ENCODE assay signal across 8 cellular contexts in genomic region chr5:80082731-80083114, GRCh38. TPM values are rescaled to one million over a fixed set of nuclear protein-coding genes. Genes with fewer than 3 reads are reported as not detected.
DNase-seq lines count a peak whose midpoint lies in the region; ATAC-seq and TF ChIP-seq lines count a peak whose summit lies in the region.

No MANE protein-coding gene starts in this region.

- H3K27me3 ChIP-seq in BLaER1 treated with 17β-estradiol and CSF1 and Interleukin-3, amounts not matched to agents 10 nM and 100 nM, result no peaks in the 10 kb centered on the region
- H3K27me3 ChIP-seq in NT2/D1 (ENCODE audit: insufficient read depth, insufficient read length) (no peaks in the 10 kb centered on the region), ovary (no peaks in the 10 kb centered on the region)

- intact Hi-C loops in ovary (cut with DNase I), result loop anchor here in 1 of 4 donors (10.0 kb wide), 1 partner anchor 518 kb away; no protein-coding TSS in a partner anchor

- H3K9me3 ChIP-seq in BLaER1 treated with 17β-estradiol and CSF1 and Interleukin-3, amounts not matched to agents 10 nM and 100 nM (replicated peaks in 1 of 11), result peaks cover 0 to 4% (median 0%) of the 10 kb centered on the region in 11 experiments; a peak in 1 of 22 replicates
- no peaks in the 10 kb centered on the region for H3K9me3 ChIP-seq in NT2/D1 (ENCODE audit: insufficient read depth, low read length)
- no peaks in the 10 kb centered on the region for H3K9me3 ChIP-seq in ovary

- TF ChIP-seq POLR2A in ovary (IDR thresholded peaks at IDR 0.05), result no peak

- TF ChIP-seq EP300 in ovary (IDR thresholded peaks at IDR 0.05), result no peak

- peak overlapping the region; percentile 55 to 80 (median 65); a peak in 21 of 22 replicates for H3K4me2 ChIP-seq in BLaER1 treated with 17β-estradiol and CSF1 and Interleukin-3, amounts not matched to agents 10 nM and 100 nM

- H3K4me3 ChIP-seq in BLaER1 treated with 17β-estradiol and CSF1 and Interleukin-3, amounts not matched to agents 10 nM and 100 nM, result peak overlapping the region in 6 of 10 experiments; percentile 15 to 60 (median 46); a peak in 10 of 20 replicates
- no peak overlapping the region for H3K4me3 ChIP-seq in NT2/D1 (ENCODE audit: insufficient read length, low read depth)
- peak overlapping the region; percentile 9 for H3K4me3 ChIP-seq in ovary
- H3K4me3 ChIP-seq in urinary bladder (ENCODE audit: low read depth, low read length), result peak overlapping the region; percentile 14

- peak; percentile 47 for ATAC-seq in HG03354 (IDR thresholded peaks at IDR 0.05; ENCODE audit: poor library complexity, severe bottlenecking, unreplicated experiment)

- DNase-seq in NT2/D1 (ENCODE audit: low read depth, low spot score) (peak; percentile 57), germinal center (ENCODE audit: low spot score) (peak; percentile 77), ovary (peak; percentile 82 to 90 (median 84)), NK-92 (lab: John Stamatoyannopoulos, UW; ENCODE audit: unreplicated experiment) (no peak)
- DNase-seq in activated gamma-delta T cell treated with anti-CD3 and anti-CD28 coated beads, Interleukin-2, amount 50 U/mL, for 16 hours (ENCODE audit: low read depth), result peak; percentile 40

- H3K27ac ChIP-seq in BLaER1 treated with 17β-estradiol and CSF1 and Interleukin-3, amounts not matched to agents 10 nM and 100 nM, result peak overlapping the region in 4 of 11 experiments; percentile 31 to 50 (median 44); a peak in 3 of 22 replicates
- H3K27ac ChIP-seq in ovary (peak overlapping the region; percentile 46 to 69), urinary bladder (ENCODE audit: low read depth) (no peak overlapping the region)

- H3K9ac ChIP-seq in BLaER1 treated with 17β-estradiol and CSF1 and Interleukin-3, amounts not matched to agents 10 nM and 100 nM, result peak overlapping the region in 7 of 11 experiments; percentile 19 to 60 (median 38); a peak in 7 of 22 replicates
- no peak overlapping the region for H3K9ac ChIP-seq in NT2/D1 (ENCODE audit: insufficient read length, low read depth)

- H4K20me1 ChIP-seq in BLaER1 treated with 17β-estradiol and CSF1 and Interleukin-3, amounts not matched to agents 10 nM and 100 nM, result no peaks in the 10 kb centered on the region

- WGBS in ovary, 3 donors, result 1 to 2% (median 1%) methylated on average over 16 of the region's 16 CpGs
- WGBS in urinary bladder, result 4% methylated on average over 16 of the region's 16 CpGs

- peak; percentile 74 to 88 (median 81) for TF ChIP-seq CTCF in ovary (IDR thresholded peaks at IDR 0.05)

- H3K36me3 ChIP-seq in BLaER1 treated with 17β-estradiol and CSF1 and Interleukin-3, amounts not matched to agents 10 nM and 100 nM, result peaks cover 0 to 25% (median 12%) of the 10 kb centered on the region in 11 experiments; a peak in 9 of 22 replicates
- no peaks in the 10 kb centered on the region for H3K36me3 ChIP-seq in NT2/D1 (ENCODE audit: insufficient read depth, insufficient read length, low read length)
- H3K36me3 ChIP-seq in ovary, result no peaks in the 10 kb centered on the region
- no peaks in the 10 kb centered on the region for H3K36me3 ChIP-seq in urinary bladder (ENCODE audit: insufficient read depth)

- H3K4me1 ChIP-seq in BLaER1 treated with 17β-estradiol and CSF1 and Interleukin-3, amounts not matched to agents 10 nM and 100 nM, result peaks cover 0 to 29% (median 5%) of the 10 kb centered on the region in 10 experiments; a peak in 11 of 20 replicates
- no peaks in the 10 kb centered on the region for H3K4me1 ChIP-seq in NT2/D1 (ENCODE audit: insufficient read depth, insufficient read length)
- no peaks in the 10 kb centered on the region for H3K4me1 ChIP-seq in ovary (ENCODE audit: insufficient read depth)
- no peaks in the 10 kb centered on the region for H3K4me1 ChIP-seq in urinary bladder (ENCODE audit: insufficient read depth)

RNA-seq across cellular contexts. Expression of gene THBS4, which starts 47.6 kb away (rescaled TPM):
- total RNA-seq in ovary (10 to 100 TPM in 1 of 7 donors, 1 to 10 TPM in 6; 1.9 to 10.9 (median 4.6) TPM), urinary bladder (3.9 TPM)
- polyA plus RNA-seq in ovary (10 to 100 TPM in 1 of 2 donors, 1 to 10 TPM in 1; 9.7 to 89.6 TPM), urinary bladder (2.8 TPM)
